Comparison of ENCODE assay signal across 8 cellular contexts in genomic region chr3:8768364-8769087, GRCh38. TPM values are rescaled to one million over a fixed set of nuclear protein-coding genes. Genes with fewer than 3 reads are reported as not detected.
DNase-seq lines count a peak whose midpoint lies in the region; ATAC-seq lines count a peak whose summit lies in the region.

No MANE protein-coding gene starts in this region.

- H3K27me3 Mint-ChIP-seq in activated T-cell treated with anti-CD3 and anti-CD28 coated beads, Interleukin-2, amount 50 U/mL, for 24 hours = peaks cover 59% of the 10 kb centered on the region
- peaks cover 49% of the 10 kb centered on the region for H3K27me3 Mint-ChIP-seq in T-helper 17 cell

- peaks cover 60% of the 10 kb centered on the region for H3K27me3 ChIP-seq in iPS-15b (ENCODE audit: control insufficient read depth, insufficient read depth, low read length)

- no peaks in the 10 kb centered on the region for H3K36me3 ChIP-seq in iPS-15b (ENCODE audit: control insufficient read depth, insufficient read depth, low read length)

- no peak overlapping the region for H3K9ac ChIP-seq in iPS-15b (ENCODE audit: low read depth, low read length)

- no peak for DNase-seq in activated T-cell treated with anti-CD3 and anti-CD28 coated beads, Interleukin-2, amount 50 U/mL, for 24 hours
- DNase-seq in activated T-cell treated with anti-CD3 and anti-CD28 coated beads, Interleukin-2, amount 50 U/mL, for 1 hour = no peak
- DNase-seq in T-helper 17 cell (no peak), ACHN (no peak), NCI-H2196 (lab: John Stamatoyannopoulos, UW; ENCODE audit: unreplicated experiment) (no peak), activated gamma-delta T cell treated with Interleukin-2 at 50 U/mL for 16 hours (no peak)

- ATAC-seq in HG02642 (IDR thresholded peaks at IDR 0.05; ENCODE audit: poor library complexity, unreplicated experiment) (peak; percentile 34), T-helper 17 cell (no peak)

- no peaks in the 10 kb centered on the region for H3K9me3 Mint-ChIP-seq in activated T-cell treated with anti-CD3 and anti-CD28 coated beads, Interleukin-2, amount 50 U/mL, for 24 hours

- peak overlapping the region; percentile 57 for H3K4me3 ChIP-seq in iPS-15b (ENCODE audit: low read depth, low read length)

- H3K9me3 ChIP-seq in T-helper 17 cell (ENCODE audit: control insufficient read depth, low read length, poor library complexity, severe bottlenecking) = no peaks in the 10 kb centered on the region
- H3K9me3 ChIP-seq in iPS-15b (ENCODE audit: control insufficient read depth, insufficient read depth, low read length) = no peaks in the 10 kb centered on the region

- H3K27ac Mint-ChIP-seq in activated T-cell treated with anti-CD3 and anti-CD28 coated beads, Interleukin-2, amount 50 U/mL, for 24 hours = no peak overlapping the region
- H3K27ac Mint-ChIP-seq in T-helper 17 cell = no peak overlapping the region

- H3K4me3 Mint-ChIP-seq in activated T-cell treated with anti-CD3 and anti-CD28 coated beads, Interleukin-2, amount 50 U/mL, for 24 hours = peak overlapping the region; percentile 59
- H3K4me3 Mint-ChIP-seq in T-helper 17 cell = peak overlapping the region; percentile 41

- H3K4me1 Mint-ChIP-seq in activated T-cell treated with anti-CD3 and anti-CD28 coated beads, Interleukin-2, amount 50 U/mL, for 24 hours (ENCODE audit: low read depth) = peaks cover 16% of the 10 kb centered on the region
- H3K4me1 Mint-ChIP-seq in T-helper 17 cell = peaks cover 14% of the 10 kb centered on the region

- H3K36me3 Mint-ChIP-seq in activated T-cell treated with anti-CD3 and anti-CD28 coated beads, Interleukin-2, amount 50 U/mL, for 24 hours (ENCODE audit: low read depth) = no peaks in the 10 kb centered on the region
- no peaks in the 10 kb centered on the region for H3K36me3 Mint-ChIP-seq in T-helper 17 cell (ENCODE audit: low read depth)

- in situ Hi-C loops in ACHN (cut with HindIII; ENCODE audit: low pct_ligation_motif_present, low pct_unique_long_range_greater_than_20kb, low sequenced_read_pairs) = no loop called here

- peaks cover 11% of the 10 kb centered on the region for H3K4me1 ChIP-seq in iPS-15b (ENCODE audit: control insufficient read depth, insufficient read depth, low read length)

RNA-seq across cellular contexts. Expression of gene OXTR, which starts 0.9 kb away (rescaled TPM):
- total RNA-seq in T-helper 17 cell = under 1 TPM in 1 of 2 donors, not detected in 1; 0.44 TPM

RNA-seq across cellular contexts. Expression of gene CAV3, which starts 34.9 kb away (rescaled TPM):
- total RNA-seq in T-helper 17 cell = not detected
